In the genomic region with DNA sequence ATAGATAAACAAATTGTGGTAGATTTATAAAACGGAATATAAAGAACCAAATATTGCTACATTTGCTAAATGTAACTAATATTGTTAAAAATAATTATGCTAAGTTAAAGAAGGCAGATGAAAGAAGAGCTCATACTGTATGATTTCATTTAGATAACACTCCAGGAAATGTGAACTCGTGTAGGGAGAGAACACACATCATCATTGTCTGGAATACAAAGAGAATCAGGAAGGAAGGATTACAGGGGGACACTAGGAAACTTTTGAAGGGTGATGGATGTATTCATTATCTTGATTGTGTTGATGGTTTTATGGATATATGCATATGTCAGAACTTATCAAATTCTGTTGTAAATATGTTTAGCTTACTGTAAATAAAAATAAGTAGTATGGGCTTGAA, we compare ENCODE assay signal across 1 cellular context.
TF ChIP-seq lines count a peak whose summit lies in the region.

No MANE protein-coding gene starts in this region.

TF ChIP-seq in K562, 482 proteins besides CTCF, POLR2A, EP300 and RAD21 (continued from another document):
- TF ChIP-seq, protein P1, sequence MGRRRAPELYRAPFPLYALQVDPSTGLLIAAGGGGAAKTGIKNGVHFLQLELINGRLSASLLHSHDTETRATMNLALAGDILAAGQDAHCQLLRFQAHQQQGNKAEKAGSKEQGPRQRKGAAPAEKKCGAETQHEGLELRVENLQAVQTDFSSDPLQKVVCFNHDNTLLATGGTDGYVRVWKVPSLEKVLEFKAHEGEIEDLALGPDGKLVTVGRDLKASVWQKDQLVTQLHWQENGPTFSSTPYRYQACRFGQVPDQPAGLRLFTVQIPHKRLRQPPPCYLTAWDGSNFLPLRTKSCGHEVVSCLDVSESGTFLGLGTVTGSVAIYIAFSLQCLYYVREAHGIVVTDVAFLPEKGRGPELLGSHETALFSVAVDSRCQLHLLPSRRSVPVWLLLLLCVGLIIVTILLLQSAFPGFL (CRISPR knock-in tag; IDR thresholded peaks at IDR 0.05) = no peak
- TF ChIP-seq, protein P2, sequence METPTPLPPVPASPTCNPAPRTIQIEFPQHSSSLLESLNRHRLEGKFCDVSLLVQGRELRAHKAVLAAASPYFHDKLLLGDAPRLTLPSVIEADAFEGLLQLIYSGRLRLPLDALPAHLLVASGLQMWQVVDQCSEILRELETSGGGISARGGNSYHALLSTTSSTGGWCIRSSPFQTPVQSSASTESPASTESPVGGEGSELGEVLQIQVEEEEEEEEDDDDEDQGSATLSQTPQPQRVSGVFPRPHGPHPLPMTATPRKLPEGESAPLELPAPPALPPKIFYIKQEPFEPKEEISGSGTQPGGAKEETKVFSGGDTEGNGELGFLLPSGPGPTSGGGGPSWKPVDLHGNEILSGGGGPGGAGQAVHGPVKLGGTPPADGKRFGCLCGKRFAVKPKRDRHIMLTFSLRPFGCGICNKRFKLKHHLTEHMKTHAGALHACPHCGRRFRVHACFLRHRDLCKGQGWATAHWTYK (CRISPR knock-in tag; IDR thresholded peaks at IDR 0.05) = no peak
- no peak for TF ChIP-seq RFX7 (CRISPR knock-in tag; IDR thresholded peaks at IDR 0.05)
- TF ChIP-seq GATAD2A (IDR thresholded peaks at IDR 0.05) = no peak
- no peak for TF ChIP-seq ZNF445 (CRISPR knock-in tag; IDR thresholded peaks at IDR 0.05; ENCODE audit: low read depth)
